ENCODE assay signal across 1 cellular context in genomic region chr5:73338201-73339126, GRCh38.
TF ChIP-seq lines count a peak whose summit lies in the region.

No MANE protein-coding gene starts in this region.

TF ChIP-seq in WTC11, 78 proteins besides CTCF, POLR2A, EP300 and RAD21 (continued from another document):
- TF ChIP-seq ZSCAN18 (CRISPR knock-in tag; IDR thresholded peaks at IDR 0.05) (no peak), RELA (CRISPR knock-in tag; IDR thresholded peaks at IDR 0.05; ENCODE audit: borderline replicate concordance) (no peak)
